Comparison of ENCODE assay signal across 8 cellular contexts in genomic region chr7:100126931-100127865, GRCh38. TPM values are rescaled to one million over a fixed set of nuclear protein-coding genes. Genes with fewer than 3 reads are reported as not detected.
DNase-seq lines count a peak whose midpoint lies in the region; ATAC-seq and TF ChIP-seq lines count a peak whose summit lies in the region.

Gene MBLAC1 (plus strand): TSS chr7:100126967. CDS start chr7:100127396, 429 bp downstream.

- H3K4me3 ChIP-seq in OCI-LY7 (ENCODE audit: low read depth, low read length, poor library complexity, severe bottlenecking) (peak within 1 kb of the TSS; percentile 73), mucosa of descending colon (peak within 1 kb of the TSS; percentile 90)

- H3K9me2 ChIP-seq in OCI-LY7 (ENCODE audit: insufficient read depth, low read length) = no peaks in the 10 kb centered on the region

- in situ Hi-C loops in Caki2 (cut with HindIII; ENCODE audit: low pct_unique_long_range_greater_than_20kb, low sequenced_read_pairs) = no loop called here

- CTCF ChIA-PET in OCI-LY7 (lab: Charles Lee; ENCODE audit: unreplicated experiment) = no interaction called here

- POLR2A ChIA-PET in OCI-LY7 (lab: Charles Lee) = interaction anchor here (0.6 to 2.9 kb wide), 6 partner anchors 13 to 991 kb away, joined by 3 to 22 read pairs (median 4); partner anchors contain the start of genes AP4M1, LAMTOR4 and MCM7

- no peaks in the 10 kb centered on the region for H4K20me1 ChIP-seq in OCI-LY7 (ENCODE audit: insufficient read depth, low read length)

- H3K27ac Mint-ChIP-seq in IgD-negative memory B cell = peak within 1 kb of the TSS; percentile 93 to 99 (median 99)

- no TSS peak for BruUV-seq in OCI-LY7 (replicated peaks; lab: Mats Ljungman, UMichigan)

- H2AFZ ChIP-seq in OCI-LY7 (ENCODE audit: low read length) = peak within 1 kb of the TSS; percentile 70

- peaks cover 8% of the 10 kb centered on the region; the same call in 1 of the 2 replicates for H3K79me2 ChIP-seq in OCI-LY7 (ENCODE audit: insufficient read depth, low read depth, low read length)

- peak within 1 kb of the TSS; percentile 94 for H3K27ac ChIP-seq in OCI-LY7 (ENCODE audit: low read depth, low read length, poor library complexity, severe bottlenecking)
- peak within 1 kb of the TSS; percentile 89 for H3K27ac ChIP-seq in epithelial cell of prostate

- intact Hi-C loops in OCI-LY7 (cut with micrococcal nuclease; ENCODE audit: unreplicated experiment) (loop anchor here (2.0 to 5.0 kb wide), 2 partner anchors 26 to 45 kb away; partner anchors contain the start of genes AP4M1, MCM7 and ZNF3), mucosa of descending colon (cut with DNase I, micrococcal nuclease) (no loop called here)

- peak; percentile 81 for DNase-seq in Caki2 (ENCODE audit: low read depth)
- DNase-seq in OCI-LY7 (ENCODE audit: low spot score) = peak; percentile 95
- DNase-seq in activated T-cell treated with anti-CD3 and anti-CD28 coated beads for 4 hours = peak; percentile 92
- DNase-seq in epithelial cell of prostate (ENCODE audit: low read depth, low spot score) = peak; percentile 43
- DNase-seq in mucosa of descending colon = peak; percentile 92 to 97 (median 93)
- DNase-seq in stimulated activated CD8-positive, alpha-beta memory T cell treated with anti-CD3 and anti-CD28 coated beads, Interleukin-2, amount 100 ng/mL, for 48 hours (ENCODE audit: low read depth in 2 of 2) = peak; percentile 82 to 89

- TF ChIP-seq CTCF in OCI-LY7 (conservative IDR thresholded peaks at IDR 0.05; ENCODE audit: low read length) = no peak
- TF ChIP-seq CTCF in mucosa of descending colon (IDR thresholded peaks at IDR 0.05) = no peak

- ATAC-seq in GM21515 (IDR thresholded peaks at IDR 0.05; ENCODE audit: unreplicated experiment) (peak; percentile 58), mucosa of descending colon (peak; percentile 88)

- peak within 1 kb of the TSS; percentile 91 for H3K4me2 ChIP-seq in OCI-LY7 (ENCODE audit: low read length)

- H3K9me3 ChIP-seq in OCI-LY7 (ENCODE audit: low read length) = no peaks in the 10 kb centered on the region
- H3K9me3 ChIP-seq in mucosa of descending colon = no peaks in the 10 kb centered on the region

- H3K36me3 Mint-ChIP-seq in IgD-negative memory B cell = peaks cover 5% of the 10 kb centered on the region

- no peaks in the 10 kb centered on the region for H3K9me3 Mint-ChIP-seq in IgD-negative memory B cell

- H3K4me1 Mint-ChIP-seq in IgD-negative memory B cell = peaks cover 19 to 20% (median 20%) of the 10 kb centered on the region in 3 donors

- H3K36me3 ChIP-seq in OCI-LY7 (ENCODE audit: insufficient read depth, low read length) = peaks cover 22% of the 10 kb centered on the region; the same call in 1 of the 2 replicates
- no peaks in the 10 kb centered on the region for H3K36me3 ChIP-seq in mucosa of descending colon (ENCODE audit: low read depth)

- peaks cover 48% of the 10 kb centered on the region for H3K4me1 ChIP-seq in OCI-LY7 (ENCODE audit: insufficient read depth, low read length, poor library complexity, severe bottlenecking)
- H3K4me1 ChIP-seq in mucosa of descending colon (ENCODE audit: low read depth) = peaks cover 42% of the 10 kb centered on the region

- peak within 1 kb of the TSS; percentile 96 to 100 (median 100) for H3K4me3 Mint-ChIP-seq in IgD-negative memory B cell

- H3K27me3 Mint-ChIP-seq in IgD-negative memory B cell = no peaks in the 10 kb centered on the region

RNA-seq across cellular contexts. Expression of gene MBLAC1, which starts in this region (rescaled TPM):
- 0.52 and 2.5 TPM in 2 replicates for total RNA-seq in Caki2 (2014; rRNA removed; shearing (Covaris generic); ENCODE audit: low replicate concordance)
- polyA plus RNA-seq in IgD-negative memory B cell = 1.4 TPM
- total RNA-seq in OCI-LY7 (2014; rRNA removed; shearing (Covaris generic)) = 4.4 and 4.8 TPM in 2 replicates
- total RNA-seq in OCI-LY7 (2022) = 3.7 and 4.5 TPM in 2 replicates
- 1 to 10 TPM; 2.5 to 4.9 (median 3.2) TPM for total RNA-seq in mucosa of descending colon

Comparison
In these comparisons a context has a peak if more than half of its experiments do, and no peak if none do; other contexts are left out.
1. Peak in every context shown above with its lines: DNase-seq, ATAC-seq, H3K4me3 ChIP-seq and H3K27ac ChIP-seq.
2. DNase-seq: peak in every context shown above with its lines; median percentile 95 in OCI-LY7; 93 in mucosa of descending colon; 92 in activated T-cell treated with anti-CD3 and anti-CD28 coated beads for 4 hours; 86 in stimulated activated CD8-positive, alpha-beta memory T cell treated with anti-CD3 and anti-CD28 coated beads, Interleukin-2, amount 100 ng/mL, for 48 hours; 81 in Caki2; 43 in epithelial cell of prostate.